Comparison of ENCODE assay signal across 8 cellular contexts in genomic region chr3:184513276-184514150, GRCh38. TPM values are rescaled to one million over a fixed set of nuclear protein-coding genes. Genes with fewer than 3 reads are reported as not detected.
DNase-seq lines count a peak whose midpoint lies in the region; ATAC-seq, FAIRE-seq and TF ChIP-seq lines count a peak whose summit lies in the region.

No MANE protein-coding gene starts in this region.

- H3K9me3 ChIP-seq in keratinocyte (ENCODE audit: control insufficient read depth, low read depth, low read length), result no peaks in the 10 kb centered on the region

- peak; percentile 90 for ATAC-seq in HG03103 (IDR thresholded peaks at IDR 0.05; ENCODE audit: low read depth, unreplicated experiment)
- no peak for ATAC-seq in GM18517 (IDR thresholded peaks at IDR 0.05; ENCODE audit: unreplicated experiment)

- peak overlapping the region; percentile 35 to 58 (median 45) for H3K4me3 ChIP-seq in keratinocyte (ENCODE audit: control insufficient read depth in 2 of 3, extremely low read depth in 1 of 3, insufficient read depth in 2 of 3, low read depth in 1 of 3, low read length in 3 of 3)

- peaks cover 2% of the 10 kb centered on the region for H3K4me1 ChIP-seq in keratinocyte (ENCODE audit: control insufficient read depth, extremely low read depth, insufficient read depth, low read length)

- no peak overlapping the region for H3K27ac ChIP-seq in keratinocyte (ENCODE audit: control insufficient read depth, insufficient read depth, low read length)

- H3K79me2 ChIP-seq in keratinocyte (ENCODE audit: control insufficient read depth, insufficient read depth, low read length), result no peaks in the 10 kb centered on the region

- DNase-seq in GM13977 (ENCODE audit: low spot score) (peak; percentile 90), NCI-H2227 treated with DMSO at 0.1 percent for 48 hours (lab: John Stamatoyannopoulos, UW) (peak; percentile 89), keratinocyte (ENCODE audit: low read depth, low spot score) (no peak)
- peak; percentile 52 to 70 (median 62) for DNase-seq in activated CD4-positive, CD25-positive, alpha-beta regulatory T cell (lab: John Stamatoyannopoulos, UW)
- DNase-seq in central memory CD4-positive, alpha-beta T cell, result peak; percentile 65
- peak; percentile 80 for DNase-seq in stimulated activated CD4-positive, alpha-beta T cell treated with anti-CD3 and anti-CD28 coated beads, Interleukin-12 subunit alpha, Interleukin-12 subunit beta, amount 100 ng/mL, for 4 hours

- no peaks in the 10 kb centered on the region for H3K9me1 ChIP-seq in keratinocyte (ENCODE audit: control insufficient read depth, extremely low read depth, insufficient read depth, low read length)

- H3K36me3 ChIP-seq in keratinocyte (ENCODE audit: control insufficient read depth in 2 of 2, extremely low read depth in 1 of 2, insufficient read depth in 2 of 2, low read length in 2 of 2), result no peaks in the 10 kb centered on the region

- TF ChIP-seq CTCF in GM13977 (IDR thresholded peaks at IDR 0.05; ENCODE audit: extremely low read depth, insufficient read depth, missing control alignments) (peak; percentile 89), keratinocyte (optimal IDR thresholded peaks at IDR 0.05 in 1 of 3, IDR thresholded peaks at IDR 0.05 in 1 of 3, conservative IDR thresholded peaks at IDR 0.05 in 1 of 3; ENCODE audit: extremely low read depth in 1 of 3, insufficient read depth in 2 of 3, low read length in 3 of 3) (peak; percentile 68 to 91 (median 76))

- peak; percentile 53 for FAIRE-seq in keratinocyte (lab: Jason Lieb, UNC)

- H3K4me2 ChIP-seq in keratinocyte (ENCODE audit: control insufficient read depth, extremely low read depth, insufficient read depth, low read depth, low read length), result peak overlapping the region; percentile 80

- H3K27me3 ChIP-seq in keratinocyte (ENCODE audit: control insufficient read depth, extremely low read depth, insufficient read depth, low read length), result peaks cover 23% of the 10 kb centered on the region

- no peak overlapping the region for H3K9ac ChIP-seq in keratinocyte (ENCODE audit: control insufficient read depth, extremely low read depth, insufficient read depth, low read length)

- in situ Hi-C loops in GM13977 (cut with MboI; ENCODE audit: low pct_unique_long_range_greater_than_20kb, low sequenced_read_pairs, unreplicated experiment), result loop anchor here (25.0 kb wide), 1 partner anchor 101 kb away; no protein-coding TSS in a partner anchor

- no peaks in the 10 kb centered on the region for H4K20me1 ChIP-seq in keratinocyte (ENCODE audit: control insufficient read depth, extremely low read depth, insufficient read depth, low read length)

- dilution Hi-C loops in keratinocyte (cut with MboI; ENCODE audit: extremely low pct_ligation_motif_present, low sequenced_read_pairs), result no loop called here

- H2AFZ ChIP-seq in keratinocyte (ENCODE audit: control insufficient read depth, low read length), result peak overlapping the region; percentile 75

RNA-seq across cellular contexts. Expression of gene EPHB3, which starts 48.1 kb away (rescaled TPM):
- 2.2 to 6.7 TPM (median 3.7 TPM) in 3 replicates for polyA plus RNA-seq in keratinocyte
- polyA plus RNA-seq in keratinocyte (2011; ENCODE audit: low read depth), result 13.7 TPM
- 1.3 and 3.2 TPM in 2 replicates for polyA plus RNA-seq in keratinocyte (2011; cell fraction: cytosol; rRNA removed)
- polyA plus RNA-seq in keratinocyte (2011; cell fraction: nucleus; rRNA removed), result 21.1 and 21.6 TPM in 2 replicates
- 8.3 and 66.7 TPM in 2 replicates for polyA plus RNA-seq in keratinocyte (2012; ENCODE audit: low replicate concordance)
- 8.0 to 36.6 TPM (median 14.7 TPM) in 3 replicates for polyA minus RNA-seq in keratinocyte
- 7.1 TPM for polyA minus RNA-seq in keratinocyte (2011; cell fraction: cytosol; rRNA and poly(A)+ RNA removed)
- polyA minus RNA-seq in keratinocyte (2011; cell fraction: nucleus; rRNA and poly(A)+ RNA removed), result 28.8 and 31.2 TPM in 2 replicates
